Comparison of ENCODE assay signal across 14 cellular contexts in genomic region chr17:49633762-49634486, GRCh38. TPM values are rescaled to one million over a fixed set of nuclear protein-coding genes. Genes with fewer than 3 reads are reported as not detected.
DNase-seq lines count a peak whose midpoint lies in the region; ATAC-seq, FAIRE-seq and TF ChIP-seq lines count a peak whose summit lies in the region.
"Had no signal": no experiment of that assay in that cellular context is flagged by ENCODE, and none has a peak within 500 bp of the region (broad histone marks: within the 10 kb centered on the region; RNA-seq: fewer than 3 reads in every experiment).

No MANE protein-coding gene starts in this region.

- H3K36me3 Mint-ChIP-seq in WTC11: peaks cover 5% of the 10 kb centered on the region
- H3K36me3 Mint-ChIP-seq in T-helper 17 cell (ENCODE audit: low read depth): no peaks in the 10 kb centered on the region

- TF ChIP-seq CTCF in WTC11 (IDR thresholded peaks at IDR 0.05): no peak

- ATAC-seq in WTC11: no peak
- ATAC-seq in left ventricle myocardium superior: peak; percentile 21
- ATAC-seq in sciatic nerve: peak; percentile 55
- ATAC-seq in T-helper 17 cell: no peak
- ATAC-seq in GM21529 (IDR thresholded peaks at IDR 0.05; ENCODE audit: unreplicated experiment): no peak
- ATAC-seq: activated T-cell treated with anti-CD3 and anti-CD28 coated beads, Interleukin-2, amount 50 U/mL, for 4 hours; GM12878 had no signal

- no peaks in the 10 kb centered on the region for H3K27me3 Mint-ChIP-seq in WTC11 (ENCODE audit: low read depth)
- H3K27me3 Mint-ChIP-seq in T-helper 17 cell: no peaks in the 10 kb centered on the region

- FAIRE-seq in G401.6 (lab: Jason Lieb, UNC): peak; percentile 98
- FAIRE-seq: GM12878 had no signal

- POLR2A ChIA-PET in WTC11 (lab: Charles Lee): interaction anchor here (0.6 kb wide), 1 partner anchor 1874 kb away, joined by 5 read pairs; no protein-coding TSS in a partner anchor

- peaks cover 9% of the 10 kb centered on the region for H3K9me3 Mint-ChIP-seq in WTC11
- H3K9me3 Mint-ChIP-seq: activated T-cell treated with anti-CD3 and anti-CD28 coated beads, Interleukin-2, amount 50 U/mL, for 4 hours had no signal

- CTCF ChIA-PET in WTC11 (lab: Charles Lee): no interaction called here

- intact Hi-C loops in left ventricle myocardium superior (cut with micrococcal nuclease): no loop called here
- intact Hi-C loops in sciatic nerve (cut with DNase I): no loop called here

- H3K4me3 Mint-ChIP-seq in WTC11 (no peak overlapping the region; the same call in 1 of the 2 replicates), T-helper 17 cell (no peak overlapping the region)
- H3K4me3 Mint-ChIP-seq: activated T-cell treated with anti-CD3 and anti-CD28 coated beads, Interleukin-2, amount 50 U/mL, for 4 hours had no signal

- peak overlapping the region; percentile 88 for H3K27ac Mint-ChIP-seq in WTC11
- no peak overlapping the region for H3K27ac Mint-ChIP-seq in T-helper 17 cell

- H3K4me1 Mint-ChIP-seq in WTC11: peaks cover 24% of the 10 kb centered on the region
- peaks cover 23% of the 10 kb centered on the region for H3K4me1 Mint-ChIP-seq in T-helper 17 cell

- no peaks in the 10 kb centered on the region for H3K9me3 ChIP-seq in T-helper 17 cell (ENCODE audit: control insufficient read depth, low read length, poor library complexity, severe bottlenecking)

- DNase-seq in WTC11 (ENCODE audit: low spot score) (no peak), left ventricle myocardium superior (no peak), sciatic nerve (ENCODE audit: low spot score) (no peak), anterior cingulate cortex (lab: John Stamatoyannopoulos, UW) (no peak), activated gamma-delta T cell treated with Interleukin-2 at 50 U/mL for 16 hours (no peak), T-helper 17 cell (no peak)
- DNase-seq: activated T-cell treated with anti-CD3 and anti-CD28 coated beads, Interleukin-2, amount 50 U/mL, for 4 hours; DMS79; NCI-H774; spleen had no signal

TF ChIP-seq in WTC11, 78 proteins besides CTCF, POLR2A, EP300 and RAD21:
- TF ChIP-seq MXD4 (CRISPR knock-in tag; IDR thresholded peaks at IDR 0.05; ENCODE audit: borderline replicate concordance) (no peak), NFYB (CRISPR knock-in tag; conservative IDR thresholded peaks at IDR 0.05; ENCODE audit: low read depth) (no peak)

RNA-seq across cellular contexts. Expression of gene SPOP, which starts 44.0 kb away (rescaled TPM):
- 19.2 to 32.4 TPM (median 22.4 TPM) in 3 replicates for total RNA-seq in WTC11 (2021)
- total RNA-seq in left ventricle myocardium superior: 77.8 TPM
- 84.4 TPM for total RNA-seq in sciatic nerve
- 10 to 100 TPM; 46.8 to 52.7 TPM for total RNA-seq in T-helper 17 cell

RNA-seq across cellular contexts. Expression of gene NXPH3, which starts 58.3 kb away (rescaled TPM):
- 2.3 to 3.4 TPM (median 2.4 TPM) in 3 replicates for total RNA-seq in WTC11 (2021)
- 3.4 TPM for total RNA-seq in left ventricle myocardium superior
- 17.0 TPM for total RNA-seq in sciatic nerve
- total RNA-seq in T-helper 17 cell: not detected
- total RNA-seq: myocyte had no signal

Comparison
In these comparisons a context has a peak if more than half of its experiments do, and no peak if none do; other contexts are left out.
1. ATAC-seq: peak in left ventricle myocardium superior (single experiment) and sciatic nerve (single experiment); none in WTC11 (single experiment), T-helper 17 cell (single experiment) and GM21529 (single experiment).